In the genomic region with DNA sequence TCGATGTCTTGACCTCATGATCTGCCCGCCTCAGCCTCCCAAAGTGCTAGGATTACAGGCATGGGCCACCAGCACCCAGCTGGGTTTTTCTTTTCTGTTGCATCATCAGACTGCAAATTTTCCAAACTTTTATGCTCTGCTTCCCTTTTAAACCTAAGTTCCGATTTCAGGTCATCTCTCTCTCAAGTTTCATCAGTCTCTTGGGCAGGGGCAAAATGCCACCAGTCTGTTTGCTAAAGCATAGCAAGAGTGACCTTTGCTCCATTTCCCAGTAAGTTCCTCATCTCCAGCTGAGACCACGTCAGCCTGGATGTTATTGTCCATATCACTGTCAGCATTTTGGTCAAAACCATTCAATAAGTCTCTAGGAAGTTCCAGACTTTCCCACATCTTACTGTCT, we compare ENCODE assay signal across 8 cellular contexts. TPM values are rescaled to one million over a fixed set of nuclear protein-coding genes. Genes with fewer than 3 reads are reported as not detected.
DNase-seq lines count a peak whose midpoint lies in the region; ATAC-seq, FAIRE-seq and TF ChIP-seq lines count a peak whose summit lies in the region.
"Not testable (repeated sequence)": the region's sequence is repeated elsewhere in the genome, so short reads cannot be mapped to it uniquely, and the experiment has no call there.

No MANE protein-coding gene starts in this region.

- not testable (repeated sequence) for TF ChIP-seq EP300 in transverse colon (IDR thresholded peaks at IDR 0.05; ENCODE audit: low read depth)

- intact Hi-C loops in CD14-positive monocyte (cut with micrococcal nuclease); colonic mucosa (cut with DNase I); pancreas (cut with DNase I); transverse colon (cut with DNase I; ENCODE audit: low total_unique reads): not testable (repeated sequence)

- H3K27me3 Mint-ChIP-seq in CD14-positive monocyte (ENCODE audit: low read depth in 3 of 3); activated naive CD8-positive, alpha-beta T cell treated with anti-CD3 and anti-CD28 coated beads, Interleukin-2, amount 10 ng/mL, durations not matched to agents 7 days and 5 days: not testable (repeated sequence)

- in situ Hi-C loops in transverse colon (cut with MboI; ENCODE audit: low pct_ligation_motif_present in 1 of 4, low pct_unique_long_range_greater_than_20kb in 1 of 4, low sequenced_read_pairs in 3 of 4), result not testable (repeated sequence)

- TF ChIP-seq POLR2A in transverse colon (IDR thresholded peaks at IDR 0.05), result not testable (repeated sequence)

- H3K36me3 ChIP-seq in colonic mucosa; liver (ENCODE audit: control insufficient read depth in 4 of 4, insufficient read depth in 3 of 4, low read depth in 1 of 4, low read length in 3 of 4); pancreas: not testable (repeated sequence)
- peaks cover 0 to 15% (median 0%) of the 10 kb centered on the region in 4 donors for H3K36me3 ChIP-seq in transverse colon

- not testable (repeated sequence) for FAIRE-seq in pancreas (lab: Jason Lieb, UNC)

- H3K36me3 Mint-ChIP-seq in CD14-positive monocyte, result peaks cover 28 to 40% of the 10 kb centered on the region in 2 donors
- peaks cover 62% of the 10 kb centered on the region for H3K36me3 Mint-ChIP-seq in activated naive CD8-positive, alpha-beta T cell treated with anti-CD3 and anti-CD28 coated beads, Interleukin-2, amount 10 ng/mL, durations not matched to agents 7 days and 5 days

- peak overlapping the region; percentile 76 to 89 (median 83) for H3K27ac Mint-ChIP-seq in CD14-positive monocyte
- H3K27ac Mint-ChIP-seq in activated naive CD8-positive, alpha-beta T cell treated with anti-CD3 and anti-CD28 coated beads, Interleukin-2, amount 10 ng/mL, durations not matched to agents 7 days and 5 days, result peak overlapping the region; percentile 13

- H3K27ac ChIP-seq in colonic mucosa, result not testable (repeated sequence)
- H3K27ac ChIP-seq in liver (ENCODE audit: low read depth in 1 of 2, low read length in 2 of 2) (peak overlapping the region; percentile 26 to 69), pancreas (peak overlapping the region in 2 of 4 donors; percentile 13 to 16), transverse colon (peak overlapping the region in 1 of 4 donors; percentile 4)

- 26% methylated on average over 4 of the region's 4 CpGs for WGBS in liver
- WGBS in pancreas, 2 donors, result 28 to 44% methylated on average over 4 of the region's 4 CpGs
- WGBS in transverse colon (ENCODE audit: low coverage in 1 of 2), 2 donors, result 28 to 74% methylated on average over 2 to 4 of the region's 4 CpGs

- peaks cover 2 to 18% (median 6%) of the 10 kb centered on the region in 7 donors for H3K9me3 Mint-ChIP-seq in CD14-positive monocyte
- H3K9me3 Mint-ChIP-seq in activated naive CD8-positive, alpha-beta T cell treated with anti-CD3 and anti-CD28 coated beads, Interleukin-2, amount 10 ng/mL, durations not matched to agents 7 days and 5 days, result peaks cover 12% of the 10 kb centered on the region

- not testable (repeated sequence) for H3K4me1 ChIP-seq in colonic mucosa; liver (ENCODE audit: control insufficient read depth in 4 of 4, insufficient read depth in 4 of 4, low read length in 3 of 4); transverse colon
- H3K4me1 ChIP-seq in pancreas, result peaks cover 0 to 10% (median 8%) of the 10 kb centered on the region in 3 donors

- TF ChIP-seq CTCF in CD14-positive monocyte (IDR thresholded peaks at IDR 0.05); colonic mucosa (IDR thresholded peaks at IDR 0.05); foreskin fibroblast (IDR thresholded peaks at IDR 0.05; ENCODE audit: low read depth, low read length); liver (IDR thresholded peaks at IDR 0.05; ENCODE audit: low read depth, low read length, missing input control); pancreas (IDR thresholded peaks at IDR 0.05); transverse colon (IDR thresholded peaks at IDR 0.05): not testable (repeated sequence)

- not testable (repeated sequence) for H3K9ac ChIP-seq in colonic mucosa (ENCODE audit: low read depth in 2 of 2, low read length in 2 of 2); liver (ENCODE audit: low read depth in 1 of 2, low read length in 2 of 2)

- not testable (repeated sequence) for H3K27me3 ChIP-seq in colonic mucosa; liver (ENCODE audit: control insufficient read depth in 4 of 4, insufficient read depth in 4 of 4, low read length in 3 of 4); pancreas; transverse colon

- not testable (repeated sequence) for H3K9me3 ChIP-seq in colonic mucosa; liver (ENCODE audit: control insufficient read depth in 4 of 4, low read length in 3 of 4); pancreas; transverse colon

- DNase-seq in CD14-positive monocyte (ENCODE audit: low spot score) (peak; percentile 55), NOMO-1 (lab: John Stamatoyannopoulos, UW; ENCODE audit: unreplicated experiment in 2 of 2) (peak; percentile 12 to 53), colonic mucosa (peak; percentile 38), foreskin fibroblast (peak; percentile 9 to 27), pancreas (peak in 4 of 6 donors; percentile 26 to 56 (median 40)), transverse colon (peak; percentile 24)
- not testable (repeated sequence) for DNase-seq in activated naive CD8-positive, alpha-beta T cell treated with anti-CD3 and anti-CD28 coated beads, Interleukin-2, amount 10 ng/mL, durations not matched to agents 7 days and 5 days

- peaks cover 21% of the 10 kb centered on the region for H3K4me1 Mint-ChIP-seq in CD14-positive monocyte
- H3K4me1 Mint-ChIP-seq in activated naive CD8-positive, alpha-beta T cell treated with anti-CD3 and anti-CD28 coated beads, Interleukin-2, amount 10 ng/mL, durations not matched to agents 7 days and 5 days, result peaks cover 17% of the 10 kb centered on the region

- peak; percentile 20 to 55 for TF ChIP-seq RAD21 in liver (IDR thresholded peaks at IDR 0.05)

- H3K4me3 Mint-ChIP-seq in CD14-positive monocyte; activated naive CD8-positive, alpha-beta T cell treated with anti-CD3 and anti-CD28 coated beads, Interleukin-2, amount 10 ng/mL, durations not matched to agents 7 days and 5 days: not testable (repeated sequence)

- ATAC-seq in activated naive CD8-positive, alpha-beta T cell treated with anti-CD3 and anti-CD28 coated beads, Interleukin-2, amount 10 ng/mL, durations not matched to agents 7 days and 5 days (ENCODE audit: low read depth), result not testable (repeated sequence)
- ATAC-seq in pancreas, result peak; percentile 48 to 78 (median 68)

- not testable (repeated sequence) for H3K4me3 ChIP-seq in colonic mucosa; foreskin fibroblast (ENCODE audit: low read depth in 1 of 2, low read length in 2 of 2); liver (ENCODE audit: low read depth in 1 of 3, low read length in 3 of 3); pancreas; transverse colon

- POLR2A ChIA-PET in activated naive CD8-positive, alpha-beta T cell treated with anti-CD3 and anti-CD28 coated beads, Interleukin-2, amount 10 ng/mL, durations not matched to agents 7 days and 5 days (lab: Charles Lee), result not testable (repeated sequence)

TF ChIP-seq in liver, 16 proteins besides CTCF, POLR2A, EP300 and RAD21 (continues in another document):
- TF ChIP-seq HNF4G (IDR thresholded peaks at IDR 0.05) (peak; percentile 47), JUND (IDR thresholded peaks at IDR 0.05) (peak; percentile 70 to 81), GABPA (IDR thresholded peaks at IDR 0.05 in 1 of 2, conservative IDR thresholded peaks at IDR 0.05 in 1 of 2) (peak in 1 of 2 donors; percentile 37), HNF4A (conservative IDR thresholded peaks at IDR 0.05) (peak; percentile 81 to 86)
- TF ChIP-seq, protein P1, sequence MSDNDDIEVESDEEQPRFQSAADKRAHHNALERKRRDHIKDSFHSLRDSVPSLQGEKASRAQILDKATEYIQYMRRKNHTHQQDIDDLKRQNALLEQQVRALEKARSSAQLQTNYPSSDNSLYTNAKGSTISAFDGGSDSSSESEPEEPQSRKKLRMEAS (IDR thresholded peaks at IDR 0.05), result peak; percentile 66

RNA-seq across cellular contexts. Expression of a gene that starts 9.6 kb away (rescaled TPM):
- 10 to 100 TPM; 29.1 to 30.2 TPM for polyA plus RNA-seq in CD14-positive monocyte
- 10 to 100 TPM; 25.2 to 28.5 TPM for total RNA-seq in activated naive CD8-positive, alpha-beta T cell treated with anti-CD3 and anti-CD28 coated beads, Interleukin-2, amount 10 ng/mL, durations not matched to agents 7 days and 5 days
- 10 to 100 TPM; 30.7 to 41.5 TPM for total RNA-seq in colonic mucosa
- 10 to 100 TPM; 31.5 to 70.5 TPM for total RNA-seq in liver
- polyA plus RNA-seq in liver, result 10 to 100 TPM; 39.3 to 83.2 TPM
- total RNA-seq in pancreas, result 10 to 100 TPM; 10.2 to 21.1 (median 14.4) TPM
- 10 to 100 TPM; 10.8 to 23.1 TPM for polyA plus RNA-seq in pancreas
- 10 to 100 TPM in 2 of 4 donors, 1 to 10 TPM in 2; 1.2 to 13.9 (median 10.8) TPM for total RNA-seq in transverse colon

RNA-seq across cellular contexts. Expression of a gene that starts 51.0 kb away (rescaled TPM):
- polyA plus RNA-seq in CD14-positive monocyte (100 to 1,000 TPM; 457 to 499 TPM), liver (100 to 1,000 TPM; 133 to 134 TPM), pancreas (100 to 1,000 TPM in 1 of 2 donors, 10 to 100 TPM in 1; 98.2 to 137 TPM)
- 100 to 1,000 TPM; 376 to 380 TPM for total RNA-seq in activated naive CD8-positive, alpha-beta T cell treated with anti-CD3 and anti-CD28 coated beads, Interleukin-2, amount 10 ng/mL, durations not matched to agents 7 days and 5 days
- total RNA-seq in colonic mucosa (100 to 1,000 TPM; 290 to 346 TPM), liver (100 to 1,000 TPM; 166 to 231 TPM), pancreas (100 to 1,000 TPM in 5 of 6 donors, 10 to 100 TPM in 1; 90.6 to 141 (median 130) TPM), transverse colon (100 to 1,000 TPM; 154 to 316 (median 267) TPM)
